31 cellular contexts compared by ENCODE assay signal in genomic region chr7:130748531-130749389, GRCh38. TPM values are rescaled to one million over a fixed set of nuclear protein-coding genes. Genes with fewer than 3 reads are reported as not detected.
"Had no signal": no experiment of that assay in that cellular context is flagged by ENCODE, and none has a peak within 500 bp of the region (broad histone marks: within the 10 kb centered on the region; RNA-seq: fewer than 3 reads in every experiment).

No MANE protein-coding gene starts in this region.

- H3K27ac ChIP-seq: neural progenitor cell, ovary, parathyroid adenoma, psoas muscle, skin epidermis, stomach, thoracic aorta, thyroid gland, tibial nerve, upper lobe of left lung, vagina had no signal

- H3K4me1 ChIP-seq: neural progenitor cell, parathyroid adenoma, psoas muscle, stomach, thyroid gland, tibial nerve, upper lobe of left lung, vagina had no signal

- H3K4me3 ChIP-seq: neural progenitor cell, ovary, psoas muscle, skin epidermis, stomach, thoracic aorta, thyroid gland, tibial nerve, upper lobe of left lung, vagina had no signal

- H2AFZ ChIP-seq: neural progenitor cell, parathyroid adenoma had no signal

- FAIRE-seq: urothelium cell line had no signal

- H3K27me3 ChIP-seq: ovary, thyroid gland, tibial nerve, upper lobe of left lung, vagina had no signal

- H3K9me3 Mint-ChIP-seq: natural killer cell; nephron; neural progenitor cell; stimulated activated effector memory CD8-positive, alpha-beta T cell treated with anti-CD3 and anti-CD28 coated beads, Interleukin-12 subunit alpha, Interleukin-12 subunit beta, amount 100 ng/mL, for 72 hours; stimulated activated naive B cell treated with anti-CD40 and anti-IgM and Interleukin-4, amounts not matched to agents 10 μg/mL and 1 μg/mL and 100 μg/mL, for 72 hours; stimulated activated naive CD8-positive, alpha-beta T cell treated with anti-CD3 and anti-CD28 coated beads, Interleukin-15, Interleukin-2, amounts not matched to agents 100 ng/mL and 50 ng/mL, for 24 hours had no signal

- H3K9me3 ChIP-seq: ovary, psoas muscle, stomach, thoracic aorta, thyroid gland, tibial nerve, upper lobe of left lung, vagina had no signal

- ATAC-seq: natural killer cell; psoas muscle; right cardiac atrium; sciatic nerve; stimulated activated effector memory CD8-positive, alpha-beta T cell treated with anti-CD3 and anti-CD28 coated beads, Interleukin-12 subunit alpha, Interleukin-12 subunit beta, amount 100 ng/mL, for 72 hours; stimulated activated naive B cell treated with anti-CD40 and anti-IgM and Interleukin-4, amounts not matched to agents 10 μg/mL and 1 μg/mL and 100 μg/mL, for 72 hours had no signal

- H3K4me2 ChIP-seq: neural progenitor cell had no signal

- H3K4me1 Mint-ChIP-seq: natural killer cell; nephron; neural progenitor cell; stimulated activated effector memory CD8-positive, alpha-beta T cell treated with anti-CD3 and anti-CD28 coated beads, Interleukin-12 subunit alpha, Interleukin-12 subunit beta, amount 100 ng/mL, for 72 hours; stimulated activated naive B cell treated with anti-CD40 and anti-IgM and Interleukin-4, amounts not matched to agents 10 μg/mL and 1 μg/mL and 100 μg/mL, for 72 hours had no signal

- H3K36me3 ChIP-seq: neural progenitor cell, ovary, stomach, thoracic aorta, thyroid gland, tibial nerve, upper lobe of left lung, vagina had no signal

- H3K79me2 ChIP-seq: parathyroid adenoma had no signal

- H3K27ac Mint-ChIP-seq: natural killer cell; nephron; neural progenitor cell; progenitor cell of endocrine pancreas; stimulated activated effector memory CD8-positive, alpha-beta T cell treated with anti-CD3 and anti-CD28 coated beads, Interleukin-12 subunit alpha, Interleukin-12 subunit beta, amount 100 ng/mL, for 72 hours; stimulated activated naive B cell treated with anti-CD40 and anti-IgM and Interleukin-4, amounts not matched to agents 10 μg/mL and 1 μg/mL and 100 μg/mL, for 72 hours; stimulated activated naive CD8-positive, alpha-beta T cell treated with anti-CD3 and anti-CD28 coated beads, Interleukin-15, Interleukin-2, amounts not matched to agents 100 ng/mL and 50 ng/mL, for 24 hours had no signal

- H3K9ac ChIP-seq: neural progenitor cell, parathyroid adenoma had no signal

- H3K4me3 Mint-ChIP-seq: natural killer cell; nephron; neural progenitor cell; stimulated activated effector memory CD8-positive, alpha-beta T cell treated with anti-CD3 and anti-CD28 coated beads, Interleukin-12 subunit alpha, Interleukin-12 subunit beta, amount 100 ng/mL, for 72 hours; stimulated activated naive B cell treated with anti-CD40 and anti-IgM and Interleukin-4, amounts not matched to agents 10 μg/mL and 1 μg/mL and 100 μg/mL, for 72 hours; stimulated activated naive CD8-positive, alpha-beta T cell treated with anti-CD3 and anti-CD28 coated beads, Interleukin-15, Interleukin-2, amounts not matched to agents 100 ng/mL and 50 ng/mL, for 24 hours had no signal

- H3K36me3 Mint-ChIP-seq: natural killer cell; neural progenitor cell; stimulated activated effector memory CD8-positive, alpha-beta T cell treated with anti-CD3 and anti-CD28 coated beads, Interleukin-12 subunit alpha, Interleukin-12 subunit beta, amount 100 ng/mL, for 72 hours; stimulated activated naive B cell treated with anti-CD40 and anti-IgM and Interleukin-4, amounts not matched to agents 10 μg/mL and 1 μg/mL and 100 μg/mL, for 72 hours had no signal

- DNase-seq: natural killer cell; occipital lobe; ovary; posterior cingulate gyrus; psoas muscle; right cardiac atrium; stimulated activated CD4-positive, alpha-beta T cell treated with anti-CD3 and anti-CD28 coated beads, Interleukin-15, amount 100 ng/mL, for 24 hours; stimulated activated CD4-positive, alpha-beta T cell treated with anti-CD3 and anti-CD28 coated beads, Interleukin-2, amount 100 ng/mL, for 24 hours; stimulated activated CD4-positive, alpha-beta T cell treated with anti-CD3 and anti-CD28 coated beads, Interleukin-2, amount 100 ng/mL, for 48 hours; stimulated activated CD4-positive, alpha-beta T cell treated with anti-CD3 and anti-CD28 coated beads, Interleukin-4, amount 100 ng/mL, for 24 hours; stimulated activated naive B cell treated with anti-CD40 and anti-IgM and Interleukin-4, amounts not matched to agents 10 μg/mL and 1 μg/mL and 100 μg/mL, for 72 hours; stimulated activated naive CD4-positive, alpha-beta T cell treated with Interleukin-2 at 50 U/mL for 16 hours; stomach; thyroid gland; trophoblast cell; upper lobe of left lung had no signal

RNA-seq across cellular contexts. Expression of gene KLF14, which starts 14.8 kb away (rescaled TPM):
- total RNA-seq: natural killer cell, occipital lobe, osteoblast, temporal lobe, thoracic aorta, thyroid gland, vagina had no signal
- polyA plus RNA-seq: neural cell, stomach had no signal
